Comparison of ENCODE assay signal across 8 cellular contexts in the genomic region with DNA sequence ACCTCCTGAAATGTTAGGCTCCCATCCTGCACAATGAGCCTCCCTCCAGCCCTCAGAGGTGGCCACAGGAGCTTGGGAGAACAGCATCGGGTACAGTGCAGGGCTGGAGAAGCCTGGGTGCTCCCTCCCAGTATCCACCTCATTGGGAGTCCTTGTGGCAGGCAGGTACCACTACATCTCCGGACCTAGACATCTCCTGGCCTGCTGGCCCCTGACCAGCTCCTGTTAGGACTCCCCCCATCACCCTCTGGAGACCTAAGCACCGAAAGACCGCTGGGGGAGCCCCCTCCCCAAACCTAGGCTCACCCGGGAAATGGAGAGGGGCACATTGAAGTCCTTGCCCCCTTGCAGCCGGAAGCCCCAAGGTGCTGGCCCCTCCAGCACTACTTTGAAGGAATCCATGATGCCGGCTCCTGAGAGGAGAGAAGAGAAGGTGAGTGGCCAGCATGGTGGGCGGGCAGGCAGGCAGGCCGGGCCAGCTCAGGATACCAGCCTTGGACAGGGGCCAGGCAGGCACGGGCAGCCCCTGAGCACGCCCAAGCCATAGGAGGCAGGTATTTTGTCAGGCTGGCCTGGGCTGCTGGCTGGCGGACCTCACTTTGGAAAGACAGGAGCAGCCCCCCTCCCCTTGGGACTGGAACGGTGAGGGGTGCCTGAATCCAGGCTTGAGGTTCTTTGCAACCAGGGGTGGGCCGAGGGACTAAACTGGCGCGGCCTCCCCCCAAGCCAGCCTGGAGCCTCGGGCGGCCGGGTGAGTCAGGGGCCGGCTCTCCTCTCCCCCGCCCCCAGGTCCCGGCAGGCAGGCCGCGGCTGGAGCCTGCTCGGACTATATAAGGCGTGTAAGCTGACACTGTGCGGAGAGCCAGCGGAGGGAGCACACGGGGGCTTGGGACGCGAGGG. TPM values are rescaled to one million over a fixed set of nuclear protein-coding genes. Genes with fewer than 3 reads are reported as not detected.
DNase-seq lines count a peak whose midpoint lies in the region; ATAC-seq, FAIRE-seq and TF ChIP-seq lines count a peak whose summit lies in the region.

No MANE protein-coding gene starts in this region.

- no peaks in the 10 kb centered on the region for H3K9me3 ChIP-seq in A549

- H3K4me3 ChIP-seq in A549 = peak overlapping the region; percentile 63

- intact Hi-C loops in sciatic nerve (cut with DNase I) = no loop called here

- TF ChIP-seq POLR2A in A549 (IDR thresholded peaks at IDR 0.05; ENCODE audit: low read length) = peak; percentile 31

- no peak for TF ChIP-seq RAD21 in A549 (conservative IDR thresholded peaks at IDR 0.05 in 1 of 2, IDR thresholded peaks at IDR 0.05 in 1 of 2)

- no peak for FAIRE-seq in A549 (lab: Jason Lieb, UNC)

- TF ChIP-seq EP300 in A549 (IDR thresholded peaks at IDR 0.05) = no peak

- no peak for TF ChIP-seq CTCF in A549 (IDR thresholded peaks at IDR 0.05)

- POLR2A ChIA-PET in A549 (lab: Yijun Ruan, JAX) = interaction anchor here (0.5 to 2.0 kb wide), 12 partner anchors 11 to 435 kb away, joined by 3 to 9 read pairs (median 4); partner anchors contain the start of genes DBN1 and TMED9

- 9% methylated on average over 12 of the region's 31 CpGs for WGBS in A549 (ENCODE audit: missing lambda C conversion rate)

- peak overlapping the region; percentile 98 for H3K4me2 ChIP-seq in A549

- DNase-seq in A549 (ENCODE audit: low read depth in 1 of 2, low spot score in 1 of 2) (peak; percentile 86 to 93), GM04504 (ENCODE audit: low read depth) (peak; percentile 73), NCI-H2196 (lab: John Stamatoyannopoulos, UW; ENCODE audit: unreplicated experiment) (peak; percentile 56), amniotic epithelial cell (ENCODE audit: low read depth) (peak; percentile 91), hepatic stellate cell (ENCODE audit: low spot score) (peak; percentile 90), sciatic nerve (ENCODE audit: low spot score) (peak; percentile 86)

- H3K4me1 ChIP-seq in A549 = peaks cover 60% of the 10 kb centered on the region

- ATAC-seq in A549 (peak; percentile 58 to 69), sciatic nerve (peak; percentile 25), HG03457 (IDR thresholded peaks at IDR 0.05; ENCODE audit: unreplicated experiment) (no peak), GM18861 (IDR thresholded peaks at IDR 0.05; ENCODE audit: unreplicated experiment) (no peak)

- CTCF ChIA-PET in A549 (lab: Yijun Ruan, JAX) = interaction anchor here (1.0 to 18.1 kb wide), 9 partner anchors 8 to 114 kb away, joined by 3 to 354 read pairs (median 5); partner anchors contain the start of genes DBN1, PFN3 and PRR7

- H3K27ac ChIP-seq in A549 = peak overlapping the region; percentile 82 to 95

TF ChIP-seq in A549, 52 proteins besides CTCF, POLR2A, EP300 and RAD21:
- no peak for TF ChIP-seq HOXB5 (CRISPR knock-in tag; IDR thresholded peaks at IDR 0.05)
- no peak for TF ChIP-seq KDM1A (IDR thresholded peaks at IDR 0.05; ENCODE audit: low read depth)
- no peak for TF ChIP-seq CHD4 (IDR thresholded peaks at IDR 0.05; ENCODE audit: borderline replicate concordance)
- TF ChIP-seq RARB (CRISPR knock-in tag; IDR thresholded peaks at IDR 0.05) = no peak
- no peak for TF ChIP-seq SMC3 (IDR thresholded peaks at IDR 0.05)
- TF ChIP-seq BHLHE40 (IDR thresholded peaks at IDR 0.05; ENCODE audit: low read depth, low read length) = 0 out of 2 replicates have a peak, but pooled peaks have one; percentile 29
- TF ChIP-seq MYC (IDR thresholded peaks at IDR 0.05; ENCODE audit: borderline replicate concordance, low read length) = no peak
- TF ChIP-seq ZC3H11A (IDR thresholded peaks at IDR 0.05) = no peak
- TF ChIP-seq, protein P1, sequence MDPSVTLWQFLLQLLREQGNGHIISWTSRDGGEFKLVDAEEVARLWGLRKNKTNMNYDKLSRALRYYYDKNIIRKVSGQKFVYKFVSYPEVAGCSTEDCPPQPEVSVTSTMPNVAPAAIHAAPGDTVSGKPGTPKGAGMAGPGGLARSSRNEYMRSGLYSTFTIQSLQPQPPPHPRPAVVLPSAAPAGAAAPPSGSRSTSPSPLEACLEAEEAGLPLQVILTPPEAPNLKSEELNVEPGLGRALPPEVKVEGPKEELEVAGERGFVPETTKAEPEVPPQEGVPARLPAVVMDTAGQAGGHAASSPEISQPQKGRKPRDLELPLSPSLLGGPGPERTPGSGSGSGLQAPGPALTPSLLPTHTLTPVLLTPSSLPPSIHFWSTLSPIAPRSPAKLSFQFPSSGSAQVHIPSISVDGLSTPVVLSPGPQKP (IDR thresholded peaks at IDR 0.05; ENCODE audit: low read depth, low read length) = no peak
- no peak for TF ChIP-seq FOSL2 (IDR thresholded peaks at IDR 0.05)
- peak; percentile 50 for TF ChIP-seq FOSL2 (CRISPR knock-in tag; IDR thresholded peaks at IDR 0.05)
- peak in 1 of 2 experiments; percentile 3; a peak in 1 of 5 replicates for TF ChIP-seq JUN (IDR thresholded peaks at IDR 0.05)

RNA-seq across cellular contexts. Expression of gene PDLIM7, which starts 1.0 kb away (rescaled TPM):
- polyA plus RNA-seq in A549 (2011; rRNA removed) (26.1 and 30.7 TPM in 2 replicates), A549 (2017; fragmentation: RNase III; extraction: RNeasy Plus Mini Kit Qiagen cat#74134 plus additional on column Dnase treatment) (120 to 141 TPM (median 124 TPM) in 3 replicates)
- 91.5 and 139 TPM in 2 replicates for polyA plus RNA-seq in A549 (2012; cell fraction: cytosol; rRNA removed)
- 252 and 329 TPM in 2 replicates for polyA plus RNA-seq in A549 (2012; cell fraction: nucleus; rRNA removed)
- polyA minus RNA-seq in A549 (2011; rRNA and poly(A)+ RNA removed) = 22.0 and 27.9 TPM in 2 replicates
- total RNA-seq in sciatic nerve = 144 TPM

RNA-seq across cellular contexts. Expression of gene DOK3, which starts 13.3 kb away (rescaled TPM):
- 1.3 and 1.8 TPM in 2 replicates for polyA plus RNA-seq in A549 (2011; rRNA removed)
- polyA plus RNA-seq in A549 (2012; cell fraction: cytosol; rRNA removed) = 2.9 and 4.2 TPM in 2 replicates
- polyA plus RNA-seq in A549 (2012; cell fraction: nucleus; rRNA removed) = 26.3 and 29.7 TPM in 2 replicates
- 7.1 to 9.1 TPM (median 7.4 TPM) in 3 replicates for polyA plus RNA-seq in A549 (2017; fragmentation: RNase III; extraction: RNeasy Plus Mini Kit Qiagen cat#74134 plus additional on column Dnase treatment)
- polyA minus RNA-seq in A549 (2011; rRNA and poly(A)+ RNA removed) = 0.54 and 2.0 TPM in 2 replicates
- total RNA-seq in sciatic nerve = 16.2 TPM

RNA-seq across cellular contexts. Expression of gene DDX41, which starts 20.4 kb away (rescaled TPM):
- polyA plus RNA-seq in A549 (2011; rRNA removed) (87.7 and 90.7 TPM in 2 replicates), A549 (2017; fragmentation: RNase III; extraction: RNeasy Plus Mini Kit Qiagen cat#74134 plus additional on column Dnase treatment) (121 to 177 TPM (median 172 TPM) in 3 replicates)
- 180 and 211 TPM in 2 replicates for polyA plus RNA-seq in A549 (2012; cell fraction: cytosol; rRNA removed)
- 290 and 366 TPM in 2 replicates for polyA plus RNA-seq in A549 (2012; cell fraction: nucleus; rRNA removed)
- 65.9 and 74.8 TPM in 2 replicates for polyA minus RNA-seq in A549 (2011; rRNA and poly(A)+ RNA removed)
- 68.2 TPM for total RNA-seq in sciatic nerve

RNA-seq across cellular contexts. Expression of gene DBN1, which starts 22.9 kb away (rescaled TPM):
- polyA plus RNA-seq in A549 (2011; rRNA removed) (32.6 and 47.7 TPM in 2 replicates), A549 (2017; fragmentation: RNase III; extraction: RNeasy Plus Mini Kit Qiagen cat#74134 plus additional on column Dnase treatment) (92.4 to 118 TPM (median 107 TPM) in 3 replicates)
- 33.1 and 34.4 TPM in 2 replicates for polyA plus RNA-seq in A549 (2012; cell fraction: cytosol; rRNA removed)
- 374 and 488 TPM in 2 replicates for polyA plus RNA-seq in A549 (2012; cell fraction: nucleus; rRNA removed)
- 50.2 and 52.4 TPM in 2 replicates for polyA minus RNA-seq in A549 (2011; rRNA and poly(A)+ RNA removed)
- total RNA-seq in sciatic nerve = 63.5 TPM

RNA-seq across cellular contexts. Expression of gene PRR7, which starts 49.7 kb away (rescaled TPM):
- 1.8 and 2.2 TPM in 2 replicates for polyA plus RNA-seq in A549 (2011; rRNA removed)
- 25.9 and 43.4 TPM in 2 replicates for polyA plus RNA-seq in A549 (2012; cell fraction: cytosol; rRNA removed)
- 39.8 and 85.8 TPM in 2 replicates for polyA plus RNA-seq in A549 (2012; cell fraction: nucleus; rRNA removed)
- 11.0 to 12.1 TPM (median 11.2 TPM) in 3 replicates for polyA plus RNA-seq in A549 (2017; fragmentation: RNase III; extraction: RNeasy Plus Mini Kit Qiagen cat#74134 plus additional on column Dnase treatment)
- polyA minus RNA-seq in A549 (2011; rRNA and poly(A)+ RNA removed) = 0.58 and 0.95 TPM in 2 replicates
- total RNA-seq in sciatic nerve = 8.2 TPM

Comparison
In these comparisons a context has a peak if more than half of its experiments do, and no peak if none do; other contexts are left out.
1. ATAC-seq: peak in A549 (2 of 2) and sciatic nerve (single experiment); none in HG03457 (single experiment) and GM18861 (single experiment).
2. Peak in every context shown above with its lines, with median percentiles within 50 percentile points of each other: DNase-seq.